In the genomic region with DNA sequence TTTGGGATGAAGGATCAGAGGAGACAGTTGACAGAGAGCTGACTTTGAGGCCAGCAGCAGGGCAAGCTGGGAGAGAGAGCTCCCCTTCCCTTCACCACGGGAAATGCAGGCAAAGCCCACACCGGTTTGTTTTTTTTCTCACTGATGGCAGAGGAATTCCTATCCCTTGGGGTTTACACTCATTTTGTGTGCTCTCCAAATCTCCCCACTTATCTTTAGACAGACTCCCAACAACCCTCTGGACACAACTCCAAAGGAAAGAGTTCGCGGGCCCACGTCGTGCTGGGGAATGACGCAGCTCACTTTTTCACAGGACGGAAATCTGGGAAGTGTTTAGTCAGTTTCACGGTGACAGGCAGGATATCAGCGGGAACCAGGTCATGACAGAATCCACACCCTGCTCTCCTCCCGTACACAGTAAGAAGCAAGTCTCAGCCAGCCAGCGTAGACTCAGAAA, we compare ENCODE assay signal across 1 cellular context.
A peak's percentile ranks its signal among the peaks of the same experiment; 100 is the strongest.
TF ChIP-seq lines count a peak whose summit lies in the region.

No MANE protein-coding gene starts in this region.

TF ChIP-seq in K562, 482 proteins besides CTCF, POLR2A, EP300 and RAD21 (continued from another document):
- TF ChIP-seq, protein P1, sequence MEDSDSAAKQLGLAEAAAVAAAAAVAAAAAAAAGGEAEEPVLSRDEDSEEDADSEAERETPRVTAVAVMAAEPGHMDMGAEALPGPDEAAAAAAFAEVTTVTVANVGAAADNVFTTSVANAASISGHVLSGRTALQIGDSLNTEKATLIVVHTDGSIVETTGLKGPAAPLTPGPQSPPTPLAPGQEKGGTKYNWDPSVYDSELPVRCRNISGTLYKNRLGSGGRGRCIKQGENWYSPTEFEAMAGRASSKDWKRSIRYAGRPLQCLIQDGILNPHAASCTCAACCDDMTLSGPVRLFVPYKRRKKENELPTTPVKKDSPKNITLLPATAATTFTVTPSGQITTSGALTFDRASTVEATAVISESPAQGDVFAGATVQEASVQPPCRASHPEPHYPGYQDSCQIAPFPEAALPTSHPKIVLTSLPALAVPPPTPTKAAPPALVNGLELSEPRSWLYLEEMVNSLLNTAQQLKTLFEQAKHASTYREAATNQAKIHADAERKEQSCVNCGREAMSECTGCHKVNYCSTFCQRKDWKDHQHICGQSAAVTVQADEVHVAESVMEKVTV (CRISPR knock-in tag; IDR thresholded peaks at IDR 0.05): no peak
- TF ChIP-seq MAFF (IDR thresholded peaks at IDR 0.05; ENCODE audit: low read length) (peak; percentile 26; the same call in 1 of the 2 replicates), ZNF589 (CRISPR knock-in tag; IDR thresholded peaks at IDR 0.05; ENCODE audit: low read depth) (0 out of 2 replicates have a peak, but pooled peaks have one; percentile 45), MAFK (IDR thresholded peaks at IDR 0.05; ENCODE audit: low read length) (peak; percentile 57), MAZ (CRISPR knock-in tag; conservative IDR thresholded peaks at IDR 0.05 in 1 of 2, IDR thresholded peaks at IDR 0.05 in 1 of 2) (0 out of 4 replicates have a peak, but pooled peaks of 1 of the 2 experiments have one; percentile 25), DPF2 (IDR thresholded peaks at IDR 0.05) (peak; percentile 60), TAF9B (IDR thresholded peaks at IDR 0.05; ENCODE audit: partially characterized antibody) (peak; percentile 39)
TF ChIP-seq in K562: peak in this region for 62.
